ENCODE assay signal across 19 cellular contexts in the genomic region with DNA sequence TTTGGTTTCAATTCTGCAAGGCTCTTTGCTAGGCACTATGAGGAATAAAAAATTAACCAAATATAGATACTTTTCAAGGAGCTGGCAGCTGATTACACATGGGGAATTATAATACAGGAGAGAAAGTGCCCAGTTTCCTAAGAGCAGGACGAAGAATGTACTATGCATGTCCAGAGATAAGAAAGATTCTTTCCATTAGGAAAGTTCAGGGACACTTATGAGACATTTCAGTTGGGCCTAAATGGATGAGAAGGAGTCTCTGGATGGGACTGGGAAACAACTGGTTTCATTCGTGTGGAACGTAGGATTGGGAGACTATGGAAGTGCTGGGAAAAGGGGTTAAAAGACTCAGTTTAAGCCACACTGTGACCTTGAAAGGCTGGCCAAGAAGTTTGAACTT.
"Had no signal": no experiment of that assay in that cellular context is flagged by ENCODE, and none has a peak within 500 bp of the region (broad histone marks: within the 10 kb centered on the region; RNA-seq: fewer than 3 reads in every experiment).

No MANE protein-coding gene starts in this region.

- H3K9me3 ChIP-seq: colonic mucosa, heart right ventricle, left lung, psoas muscle, right lobe of liver, spleen had no signal

- H3K4me3 ChIP-seq: colonic mucosa, heart right ventricle, left lung, lung, psoas muscle, right lobe of liver, spleen had no signal

- H3K27me3 ChIP-seq: colonic mucosa, heart right ventricle, left lung, right lobe of liver had no signal

- H3K27ac Mint-ChIP-seq: immature natural killer cell; stimulated activated memory B cell treated with anti-CD40 and anti-IgM and Interleukin-4, amounts not matched to agents 10 μg/mL and 1 μg/mL and 100 μg/mL, for 72 hours; stimulated activated naive CD8-positive, alpha-beta T cell treated with anti-CD3 and anti-CD28 coated beads, Interleukin-15, Interleukin-2, amounts not matched to agents 100 ng/mL and 50 ng/mL, for 24 hours had no signal

- H3K36me3 ChIP-seq: colonic mucosa, heart right ventricle, left lung, right lobe of liver, spleen had no signal

- ATAC-seq: left lung, psoas muscle, right lobe of liver had no signal

- H3K4me1 Mint-ChIP-seq: immature natural killer cell had no signal

- H3K9me3 Mint-ChIP-seq: immature natural killer cell; nephron; stimulated activated memory B cell treated with anti-CD40 and anti-IgM and Interleukin-4, amounts not matched to agents 10 μg/mL and 1 μg/mL and 100 μg/mL, for 72 hours; stimulated activated naive CD8-positive, alpha-beta T cell treated with anti-CD3 and anti-CD28 coated beads, Interleukin-15, Interleukin-2, amounts not matched to agents 100 ng/mL and 50 ng/mL, for 24 hours had no signal

- H3K27ac ChIP-seq: colonic mucosa, left lung, psoas muscle, right lobe of liver, spleen had no signal

- DNase-seq: cerebellar nuclear complex; colonic mucosa; effector CD4-positive, alpha-beta T cell; heart right ventricle; immature natural killer cell; left lung; mesenchymal stem cell; midbrain; psoas muscle; retina; right lobe of liver; spleen; stimulated activated CD4-positive, alpha-beta T cell treated with anti-CD3 and anti-CD28 coated beads, Interleukin-15, amount 100 ng/mL, for 24 hours; stimulated activated CD4-positive, alpha-beta T cell treated with anti-CD3 and anti-CD28 coated beads, Interleukin-1b, Interleukin-23, amount 100 ng/mL, for 48 hours; stimulated activated CD4-positive, alpha-beta T cell treated with anti-CD3 and anti-CD28 coated beads, Interleukin-4, amount 100 ng/mL, for 24 hours had no signal

- H3K36me3 Mint-ChIP-seq: immature natural killer cell; stimulated activated memory B cell treated with anti-CD40 and anti-IgM and Interleukin-4, amounts not matched to agents 10 μg/mL and 1 μg/mL and 100 μg/mL, for 72 hours had no signal

- H3K4me3 Mint-ChIP-seq: immature natural killer cell; nephron; stimulated activated memory B cell treated with anti-CD40 and anti-IgM and Interleukin-4, amounts not matched to agents 10 μg/mL and 1 μg/mL and 100 μg/mL, for 72 hours; stimulated activated naive CD8-positive, alpha-beta T cell treated with anti-CD3 and anti-CD28 coated beads, Interleukin-15, Interleukin-2, amounts not matched to agents 100 ng/mL and 50 ng/mL, for 24 hours had no signal

- H3K4me1 ChIP-seq: colonic mucosa, left lung, psoas muscle, right lobe of liver, spleen had no signal
